In the genomic region with DNA sequence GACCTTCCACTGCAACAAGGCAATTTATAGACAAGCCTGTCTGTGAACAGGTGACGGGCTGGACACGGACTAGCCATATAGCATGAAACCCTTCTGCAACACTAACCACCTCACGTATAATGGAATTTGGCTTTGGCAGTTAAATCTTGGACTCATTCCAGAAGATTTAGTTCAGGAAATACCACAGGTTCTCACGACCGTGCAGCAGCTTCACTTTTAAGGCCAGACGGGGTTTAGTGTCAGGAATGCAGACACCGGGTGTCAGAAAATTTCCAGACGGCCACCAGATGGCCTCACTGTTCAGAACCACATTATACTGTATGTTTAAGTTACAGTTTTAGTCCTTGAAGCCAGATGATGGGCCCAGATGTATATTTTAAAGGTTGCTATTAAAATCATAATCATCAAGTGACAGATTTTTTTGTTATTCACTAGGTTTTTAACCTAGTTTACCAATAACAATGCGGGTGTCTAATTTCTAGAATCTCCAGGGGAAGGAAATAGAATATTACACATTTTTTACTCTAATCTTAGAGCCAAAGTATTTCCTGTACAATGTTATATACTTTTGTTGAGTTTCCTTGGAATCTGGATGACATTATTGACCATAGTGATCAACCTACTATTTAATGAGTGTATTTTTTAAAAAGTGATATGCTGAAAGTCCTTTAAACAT, we compare ENCODE assay signal across 8 cellular contexts.
DNase-seq lines count a peak whose midpoint lies in the region; ATAC-seq and TF ChIP-seq lines count a peak whose summit lies in the region.

No MANE protein-coding gene starts in this region.

- H3K9me3 ChIP-seq in DOHH2 (ENCODE audit: control insufficient read depth, insufficient read depth, low read length) (no peaks in the 10 kb centered on the region), PC-3 (ENCODE audit: low read length) (no peaks in the 10 kb centered on the region), aorta (ENCODE audit: control insufficient read depth, low read length) (no peaks in the 10 kb centered on the region)

- TF ChIP-seq CTCF in DOHH2 (IDR thresholded peaks at IDR 0.05; ENCODE audit: low read depth, low read length, poor library complexity, severe bottlenecking) (peak; percentile 80), PC-3 (conservative IDR thresholded peaks at IDR 0.05; ENCODE audit: low read depth, low read length) (peak; percentile 88), foreskin keratinocyte (conservative IDR thresholded peaks at IDR 0.05) (peak; percentile 75), osteocyte (IDR thresholded peaks at IDR 0.05) (peak; percentile 86)

- no peaks in the 10 kb centered on the region for H3K79me2 ChIP-seq in DOHH2 (ENCODE audit: control insufficient read depth, low read length)
- H3K79me2 ChIP-seq in PC-3 (ENCODE audit: low read length): no peaks in the 10 kb centered on the region

- H3K9me3 Mint-ChIP-seq in activated T-helper 2 cell treated with anti-CD3 and anti-CD28 coated beads, Interferon-gamma antibody, Interleukin-2, Interleukin-4, amounts not matched to agents 10 μg/mL and 5 μg/mL and 100 μg/mL, durations not matched to agents 14 hours and 24 hours and 36 hours: no peaks in the 10 kb centered on the region
- no peaks in the 10 kb centered on the region for H3K9me3 Mint-ChIP-seq in osteocyte (ENCODE audit: unreplicated experiment)

- H3K27me3 Mint-ChIP-seq in activated T-helper 2 cell treated with anti-CD3 and anti-CD28 coated beads, Interferon-gamma antibody, Interleukin-2, Interleukin-4, amounts not matched to agents 10 μg/mL and 5 μg/mL and 100 μg/mL, durations not matched to agents 14 hours and 24 hours and 36 hours (ENCODE audit: low read depth): no peaks in the 10 kb centered on the region
- no peaks in the 10 kb centered on the region for H3K27me3 Mint-ChIP-seq in osteocyte (ENCODE audit: unreplicated experiment)

- H3K36me3 Mint-ChIP-seq in activated T-helper 2 cell treated with anti-CD3 and anti-CD28 coated beads, Interferon-gamma antibody, Interleukin-2, Interleukin-4, amounts not matched to agents 10 μg/mL and 5 μg/mL and 100 μg/mL, durations not matched to agents 14 hours and 24 hours and 36 hours (ENCODE audit: low read depth): no peaks in the 10 kb centered on the region
- no peaks in the 10 kb centered on the region for H3K36me3 Mint-ChIP-seq in osteocyte (ENCODE audit: unreplicated experiment)

- H3K9me2 ChIP-seq in DOHH2 (replicated peaks; ENCODE audit: control insufficient read depth, low read length) (no peaks in the 10 kb centered on the region), PC-3 (replicated peaks; ENCODE audit: low read length) (no peaks in the 10 kb centered on the region)

- no peaks in the 10 kb centered on the region for H4K20me1 ChIP-seq in DOHH2 (ENCODE audit: control insufficient read depth, insufficient read depth, low read depth, low read length)
- H4K20me1 ChIP-seq in PC-3 (ENCODE audit: low read length): no peaks in the 10 kb centered on the region

- H3K27me3 ChIP-seq in DOHH2 (ENCODE audit: control insufficient read depth, low read length): no peaks in the 10 kb centered on the region
- H3K27me3 ChIP-seq in PC-3 (ENCODE audit: low read length): no peaks in the 10 kb centered on the region
- no peaks in the 10 kb centered on the region for H3K27me3 ChIP-seq in foreskin keratinocyte
- H3K27me3 ChIP-seq in aorta (ENCODE audit: control insufficient read depth in 1 of 2, insufficient read depth in 2 of 2, low read length in 1 of 2): no peaks in the 10 kb centered on the region

- H3K4me1 ChIP-seq in DOHH2 (ENCODE audit: control insufficient read depth, low read length): no peaks in the 10 kb centered on the region
- H3K4me1 ChIP-seq in PC-3 (ENCODE audit: insufficient read depth, low read length): peaks cover 5% of the 10 kb centered on the region
- no peaks in the 10 kb centered on the region for H3K4me1 ChIP-seq in foreskin keratinocyte
- H3K4me1 ChIP-seq in aorta (ENCODE audit: control insufficient read depth in 1 of 2, insufficient read depth in 2 of 2, low read length in 2 of 2): peaks cover 0 to 2% of the 10 kb centered on the region in 2 donors

- intact Hi-C loops in PC-3 (cut with micrococcal nuclease): loop anchor here (1.0 to 2.0 kb wide), 3 partner anchors 66 to 108 kb away; no protein-coding TSS in a partner anchor
- intact Hi-C loops in activated T-helper 2 cell treated with anti-CD3 and anti-CD28 coated beads, Interferon-gamma antibody, Interleukin-2, Interleukin-4, amounts not matched to agents 10 μg/mL and 5 μg/mL and 100 μg/mL, durations not matched to agents 14 hours and 24 hours and 36 hours (cut with micrococcal nuclease): loop anchor here (1.0 to 10.0 kb wide), 4 partner anchors 28 to 230 kb away; no protein-coding TSS in a partner anchor
- intact Hi-C loops in aorta (cut with DNase I): loop anchor here (5.0 kb wide), 2 partner anchors 77 to 92 kb away; a partner anchor contains a TSS

- no peak overlapping the region for H3K4me2 ChIP-seq in DOHH2 (ENCODE audit: low read length)
- peak overlapping the region; percentile 70 for H3K4me2 ChIP-seq in PC-3 (ENCODE audit: low read length)

- POLR2A ChIA-PET in PC-3 (lab: Charles Lee; ENCODE audit: unreplicated experiment): no interaction called here

- peaks cover 5% of the 10 kb centered on the region for H3K4me1 Mint-ChIP-seq in activated T-helper 2 cell treated with anti-CD3 and anti-CD28 coated beads, Interferon-gamma antibody, Interleukin-2, Interleukin-4, amounts not matched to agents 10 μg/mL and 5 μg/mL and 100 μg/mL, durations not matched to agents 14 hours and 24 hours and 36 hours (ENCODE audit: low read depth)
- H3K4me1 Mint-ChIP-seq in osteocyte (ENCODE audit: unreplicated experiment): peaks cover 12% of the 10 kb centered on the region

- H3K4me3 Mint-ChIP-seq in activated T-helper 2 cell treated with anti-CD3 and anti-CD28 coated beads, Interferon-gamma antibody, Interleukin-2, Interleukin-4, amounts not matched to agents 10 μg/mL and 5 μg/mL and 100 μg/mL, durations not matched to agents 14 hours and 24 hours and 36 hours (ENCODE audit: low read depth): no peak overlapping the region
- no peak overlapping the region for H3K4me3 Mint-ChIP-seq in osteocyte (ENCODE audit: unreplicated experiment)

- H3K9ac ChIP-seq in PC-3 (ENCODE audit: low read length): no peak overlapping the region

- peak; percentile 51 for DNase-seq in Jurkat, Clone E6-1 (ENCODE audit: low read depth, low spot score)
- DNase-seq in PC-3: peak; percentile 89
- peak; percentile 26 for DNase-seq in activated T-helper 2 cell treated with anti-CD3 and anti-CD28 coated beads, Interferon-gamma antibody, Interleukin-2, Interleukin-4, amounts not matched to agents 10 μg/mL and 5 μg/mL and 100 μg/mL, durations not matched to agents 14 hours and 24 hours and 36 hours (ENCODE audit: low spot score)
- DNase-seq in foreskin keratinocyte: peak; percentile 70 to 82
- DNase-seq in osteocyte (ENCODE audit: extremely low spot score, unreplicated experiment): no peak
- peak; percentile 71 to 78 for DNase-seq in aorta

- H3K4me3 ChIP-seq in DOHH2 (ENCODE audit: low read length) (no peak overlapping the region), PC-3 (ENCODE audit: low read length) (0 out of 2 replicates have a peak overlapping the region, but pooled peaks have one; percentile 20), aorta (ENCODE audit: low read length in 2 of 2) (no peak overlapping the region)
- no peak overlapping the region for H3K4me3 ChIP-seq in Jurkat, Clone E6-1 (ENCODE audit: low read length)

- CTCF ChIA-PET in PC-3 (lab: Charles Lee): interaction anchor here (0.5 to 0.6 kb wide), 5 partner anchors 50 to 1781 kb away, joined by 3 to 10 read pairs (median 4); no protein-coding TSS in a partner anchor

- no peaks in the 10 kb centered on the region for H3K36me3 ChIP-seq in DOHH2 (ENCODE audit: control insufficient read depth, low read length)
- no peaks in the 10 kb centered on the region for H3K36me3 ChIP-seq in PC-3 (ENCODE audit: low read depth, low read length)
- H3K36me3 ChIP-seq in aorta (ENCODE audit: control insufficient read depth in 1 of 2, insufficient read depth in 2 of 2, low read length in 1 of 2): no peaks in the 10 kb centered on the region

- peak overlapping the region; percentile 53; the same call in 1 of the 2 replicates for H2AFZ ChIP-seq in PC-3 (ENCODE audit: low read length)

- no peak overlapping the region for H3K27ac Mint-ChIP-seq in activated T-helper 2 cell treated with anti-CD3 and anti-CD28 coated beads, Interferon-gamma antibody, Interleukin-2, Interleukin-4, amounts not matched to agents 10 μg/mL and 5 μg/mL and 100 μg/mL, durations not matched to agents 14 hours and 24 hours and 36 hours
- peak overlapping the region; percentile 28 for H3K27ac Mint-ChIP-seq in osteocyte (ENCODE audit: unreplicated experiment)

- H3K27ac ChIP-seq in DOHH2 (ENCODE audit: low read depth, low read length) (no peak overlapping the region), PC-3 (ENCODE audit: low read length) (no peak overlapping the region), foreskin keratinocyte (no peak overlapping the region), aorta (ENCODE audit: low read depth in 1 of 2, low read length in 2 of 2) (no peak overlapping the region)

- 9 to 12% methylated on average over 9 of the region's 9 CpGs for WGBS in aorta, 2 donors

- ATAC-seq in GM21619 (IDR thresholded peaks at IDR 0.05; ENCODE audit: unreplicated experiment) (peak; percentile 89), PC-3 (peak; percentile 97), foreskin keratinocyte (peak; percentile 84), aorta (ENCODE audit: low FRiP score) (no peak)

- no peaks in the 10 kb centered on the region for H3F3A ChIP-seq in DOHH2 (ENCODE audit: control insufficient read depth, insufficient read depth)
- H3F3A ChIP-seq in PC-3 (ENCODE audit: low read length, unreplicated experiment): no peaks in the 10 kb centered on the region

- no TSS peak for BruUV-seq in PC-3 (replicated peaks; lab: Mats Ljungman, UMichigan)
